Comparison of ENCODE assay signal across 33 cellular contexts in the genomic region with DNA sequence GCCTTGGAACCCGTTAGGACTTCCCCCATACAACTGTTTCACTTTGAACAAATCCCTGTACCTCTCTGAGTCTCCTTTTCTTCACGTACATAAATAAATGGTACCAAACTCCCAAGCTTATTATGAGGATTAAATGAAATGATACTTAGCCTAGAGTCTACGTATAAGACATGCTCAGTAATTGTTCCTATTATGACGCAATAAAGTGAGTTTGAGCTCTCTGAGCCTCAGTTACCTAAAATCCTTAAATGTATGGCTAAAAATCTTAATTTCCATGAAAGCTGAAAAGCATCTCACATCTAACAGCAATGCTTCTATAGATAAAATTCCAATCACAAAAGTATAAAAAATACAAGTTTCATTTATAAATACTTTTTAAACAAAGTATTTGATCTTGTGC.
"Had no signal": no experiment of that assay in that cellular context is flagged by ENCODE, and none has a peak within 500 bp of the region (broad histone marks: within the 10 kb centered on the region; RNA-seq: fewer than 3 reads in every experiment).

No MANE protein-coding gene starts in this region.

- H3K9me3 Mint-ChIP-seq: nephron progenitor cell, neural crest cell, type B pancreatic cell had no signal

- H3K79me2 ChIP-seq: parathyroid adenoma had no signal

- H3K4me1 Mint-ChIP-seq: naive thymus-derived CD8-positive, alpha-beta T cell; nephron progenitor cell; neural crest cell; stimulated activated memory B cell treated with anti-CD40 and anti-IgM and Interleukin-4, amounts not matched to agents 10 μg/mL and 1 μg/mL and 100 μg/mL, for 72 hours; stimulated activated naive CD8-positive, alpha-beta T cell treated with anti-CD3 and anti-CD28 coated beads, Interleukin-15, amount 100 ng/mL, for 72 hours had no signal

- H3K36me3 ChIP-seq: neutrophil, ovary, spleen, suprapubic skin, tibial artery, transverse colon, upper lobe of right lung, uterus had no signal

- H3K4me2 ChIP-seq: smooth muscle cell had no signal

- H3K9me3 ChIP-seq: neutrophil, ovary, psoas muscle, testis, transverse colon, upper lobe of right lung, uterus had no signal

- ATAC-seq: naive thymus-derived CD8-positive, alpha-beta T cell; natural killer cell treated with Interleukin-12 subunit alpha and Interleukin-12 subunit beta and Interleukin-15 and Interleukin-18, amount 100 ng/mL, for 72 hours; psoas muscle; right cardiac atrium; sciatic nerve; stimulated activated memory B cell treated with anti-CD40 and anti-IgM and Interleukin-4, amounts not matched to agents 10 μg/mL and 1 μg/mL and 100 μg/mL, for 72 hours; stimulated activated naive CD8-positive, alpha-beta T cell treated with anti-CD3 and anti-CD28 coated beads, Interleukin-15, amount 100 ng/mL, for 72 hours; stimulated activated naive CD8-positive, alpha-beta T cell treated with anti-CD3 and anti-CD28 coated beads, Interleukin-15, Interleukin-2, amounts not matched to agents 100 U/mL and 50 U/mL, for 24 hours; upper lobe of right lung had no signal

- H3K9ac ChIP-seq: parathyroid adenoma had no signal

- H3K36me3 Mint-ChIP-seq: naive thymus-derived CD8-positive, alpha-beta T cell; natural killer cell treated with Interleukin-12 subunit alpha and Interleukin-12 subunit beta and Interleukin-15 and Interleukin-18, amount 100 ng/mL, for 72 hours; stimulated activated memory B cell treated with anti-CD40 and anti-IgM and Interleukin-4, amounts not matched to agents 10 μg/mL and 1 μg/mL and 100 μg/mL, for 72 hours; type B pancreatic cell had no signal

- H3K4me3 ChIP-seq: ovary, psoas muscle, skin epidermis, smooth muscle cell, spleen, suprapubic skin, testis, tibial artery, transverse colon, upper lobe of right lung, uterus had no signal

- H2AFZ ChIP-seq: parathyroid adenoma had no signal

- H3K4me3 Mint-ChIP-seq: naive thymus-derived CD8-positive, alpha-beta T cell; natural killer cell treated with Interleukin-12 subunit alpha and Interleukin-12 subunit beta and Interleukin-15 and Interleukin-18, amount 100 ng/mL, for 72 hours; nephron progenitor cell; neural crest cell; stimulated activated memory B cell treated with anti-CD40 and anti-IgM and Interleukin-4, amounts not matched to agents 10 μg/mL and 1 μg/mL and 100 μg/mL, for 72 hours; stimulated activated naive CD8-positive, alpha-beta T cell treated with anti-CD3 and anti-CD28 coated beads, Interleukin-15, amount 100 ng/mL, for 72 hours; type B pancreatic cell had no signal

- H3K27me3 Mint-ChIP-seq: progenitor cell of endocrine pancreas; stimulated activated memory B cell treated with anti-CD40 and anti-IgM and Interleukin-4, amounts not matched to agents 10 μg/mL and 1 μg/mL and 100 μg/mL, for 72 hours; stimulated activated naive CD8-positive, alpha-beta T cell treated with anti-CD3 and anti-CD28 coated beads, Interleukin-15, amount 100 ng/mL, for 72 hours had no signal

- H3K4me1 ChIP-seq: psoas muscle, spleen, suprapubic skin, testis, tibial artery, transverse colon, upper lobe of right lung, uterus had no signal

- DNase-seq: naive thymus-derived CD8-positive, alpha-beta T cell; nephron progenitor cell; nucleus accumbens; ovary; posterior cingulate gyrus; psoas muscle; right cardiac atrium; spleen; stimulated activated CD4-positive, alpha-beta T cell treated with anti-CD3 and anti-CD28 coated beads, Interleukin-12 subunit alpha, Interleukin-12 subunit beta, amount 100 ng/mL, for 4 hours; stimulated activated CD4-positive, alpha-beta T cell treated with anti-CD3 and anti-CD28 coated beads, Interleukin-1b, Interleukin-23, amount 100 ng/mL, for 48 hours; stimulated activated CD4-positive, alpha-beta T cell treated with anti-CD3 and anti-CD28 coated beads, Interleukin-4, amount 100 ng/mL, for 1 hour; stimulated activated CD4-positive, alpha-beta T cell treated with anti-CD3 and anti-CD28 coated beads, Interleukin-4, amount 100 ng/mL, for 4 hours; stimulated activated CD8-positive, alpha-beta memory T cell treated with anti-CD3 and anti-CD28 coated beads, Interleukin-4, amount 100 ng/mL, for 48 hours; stimulated activated naive CD4-positive, alpha-beta T cell; stimulated activated naive CD8-positive, alpha-beta T cell treated with anti-CD3 and anti-CD28 coated beads, Interleukin-15, amount 100 ng/mL, for 72 hours; stimulated activated naive CD8-positive, alpha-beta T cell treated with anti-CD3 and anti-CD28 coated beads, Interleukin-15, Interleukin-2, amounts not matched to agents 100 U/mL and 50 U/mL, for 24 hours; substantia nigra; testis; tibial artery; transverse colon; upper lobe of right lung; uterus had no signal

- H3K27ac ChIP-seq: neutrophil, ovary, parathyroid adenoma, psoas muscle, skin epidermis, spleen, suprapubic skin, testis, tibial artery, transverse colon, upper lobe of right lung, uterus had no signal

- H3K27ac Mint-ChIP-seq: naive thymus-derived CD8-positive, alpha-beta T cell; natural killer cell treated with Interleukin-12 subunit alpha and Interleukin-12 subunit beta and Interleukin-15 and Interleukin-18, amount 100 ng/mL, for 72 hours; nephron progenitor cell; progenitor cell of endocrine pancreas; stimulated activated memory B cell treated with anti-CD40 and anti-IgM and Interleukin-4, amounts not matched to agents 10 μg/mL and 1 μg/mL and 100 μg/mL, for 72 hours; type B pancreatic cell had no signal

- H3K27me3 ChIP-seq: neutrophil, ovary, suprapubic skin, testis, tibial artery, transverse colon, upper lobe of right lung, uterus had no signal
